In genomic region chr4:53695540-53696463, GRCh38 we compare ENCODE assay signal across 12 cellular contexts.
A peak's percentile ranks its signal among the peaks of the same experiment; 100 is the strongest.
DNase-seq lines count a peak whose midpoint lies in the region; ATAC-seq and TF ChIP-seq lines count a peak whose summit lies in the region.
"Had no signal": no experiment of that assay in that cellular context is flagged by ENCODE, and none has a peak within 500 bp of the region (broad histone marks: within the 10 kb centered on the region; RNA-seq: fewer than 3 reads in every experiment).

No MANE protein-coding gene starts in this region.

- H3K9me3 ChIP-seq in upper lobe of left lung: no peaks in the 10 kb centered on the region

- no peak for TF ChIP-seq CTCF in upper lobe of left lung (IDR thresholded peaks at IDR 0.05)

- TF ChIP-seq EP300 in upper lobe of left lung (IDR thresholded peaks at IDR 0.05): no peak

- DNase-seq in foreskin melanocyte: peak; percentile 18
- DNase-seq in NCI-H748 (lab: John Stamatoyannopoulos, UW; ENCODE audit: unreplicated experiment): no peak
- no peak for DNase-seq in upper lobe of left lung
- DNase-seq in stimulated activated CD4-positive, alpha-beta T cell treated with anti-CD3 and anti-CD28 coated beads, Interleukin-15, amount 100 ng/mL, for 24 hours: no peak
- no peak for DNase-seq in NCI-H146 (lab: John Stamatoyannopoulos, UW)
- DNase-seq: activated CD4-positive, alpha-beta T cell treated with anti-CD3 and anti-CD28 coated beads, Interleukin-2, amount 50 U/mL, for 48 hours; activated naive CD4-positive, alpha-beta T cell treated with anti-CD3 and anti-CD28 coated beads for 36 hours; NCI-H2029 treated with DMSO at 0.1 percent for 48 hours; SIG-M5 had no signal

- no peaks in the 10 kb centered on the region for H3K36me3 ChIP-seq in upper lobe of left lung

- no peak overlapping the region for H3K27ac ChIP-seq in upper lobe of left lung

- no peak overlapping the region for H3K4me3 ChIP-seq in upper lobe of left lung

- peak; percentile 92 for ATAC-seq in GM18870 (IDR thresholded peaks at IDR 0.05; ENCODE audit: unreplicated experiment)
- ATAC-seq in GM21576 (IDR thresholded peaks at IDR 0.05; ENCODE audit: unreplicated experiment): peak; percentile 71
- ATAC-seq in HG03354 (IDR thresholded peaks at IDR 0.05; ENCODE audit: poor library complexity, severe bottlenecking, unreplicated experiment): peak; percentile 94
- ATAC-seq in upper lobe of left lung (ENCODE audit: low FRiP score in 2 of 2): no peak

- no peak for TF ChIP-seq POLR2A in upper lobe of left lung (IDR thresholded peaks at IDR 0.05)

- no peaks in the 10 kb centered on the region for H3K4me1 ChIP-seq in upper lobe of left lung

- H3K27me3 ChIP-seq in upper lobe of left lung: no peaks in the 10 kb centered on the region

- 45 to 52% methylated on average over 7 of the region's 7 CpGs for WGBS in upper lobe of left lung, 2 donors

Comparison
In these comparisons a context has a peak if more than half of its experiments do, and no peak if none do; other contexts are left out.
1. ATAC-seq: peak in GM18870 (single experiment), GM21576 (single experiment) and HG03354 (single experiment); none in upper lobe of left lung (0 of 2).